In the genomic region with DNA sequence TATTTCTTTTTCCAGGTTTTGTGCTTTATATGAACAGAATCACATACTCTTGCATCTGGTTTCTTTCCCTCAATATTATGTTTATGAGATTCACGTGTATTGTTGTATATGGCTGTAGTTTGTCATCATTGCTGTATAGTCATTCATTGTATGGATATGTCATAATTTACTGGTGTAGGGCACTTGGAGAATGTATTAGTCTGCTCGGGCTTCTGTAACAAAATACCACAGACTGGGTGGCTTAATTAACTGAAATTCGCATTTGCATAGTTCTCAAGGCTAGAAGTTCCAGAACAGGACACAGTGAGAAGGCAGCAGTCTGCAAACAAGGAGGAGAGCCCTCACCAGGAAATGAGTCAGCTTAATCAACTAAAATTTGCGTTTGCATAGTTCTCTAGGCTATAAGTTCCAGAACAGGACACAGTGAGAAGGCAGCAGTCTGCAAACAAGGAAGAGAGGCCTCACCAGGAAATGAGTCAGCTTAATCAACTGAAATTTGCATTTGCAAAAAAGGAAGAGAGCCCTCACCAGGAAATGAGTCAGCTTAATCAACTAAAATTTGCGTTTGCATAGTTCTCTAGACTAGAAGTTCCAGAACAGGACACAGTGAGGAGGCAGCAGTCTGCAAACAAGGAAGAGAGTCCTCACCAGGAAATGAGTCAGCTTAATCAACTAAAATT, we compare ENCODE assay signal across 8 cellular contexts.
DNase-seq lines count a peak whose midpoint lies in the region; ATAC-seq, FAIRE-seq and TF ChIP-seq lines count a peak whose summit lies in the region.
"Not testable (repeated sequence)": the region's sequence is repeated elsewhere in the genome, so short reads cannot be mapped to it uniquely, and the experiment has no call there.

No MANE protein-coding gene starts in this region.

- not testable (repeated sequence) for TF ChIP-seq CTCF in CD14-positive monocyte (IDR thresholded peaks at IDR 0.05); RWPE2 (IDR thresholded peaks at IDR 0.05; ENCODE audit: poor library complexity, severe bottlenecking)

- H3K4me3 ChIP-seq in RWPE2 (ENCODE audit: severe bottlenecking); small intestine (ENCODE audit: low read depth in 1 of 2, low read length in 2 of 2): not testable (repeated sequence)

- peak; percentile 30 for FAIRE-seq in small intestine (lab: Jason Lieb, UNC)

- H3K4me1 Mint-ChIP-seq in CD14-positive monocyte = peaks cover 41% of the 10 kb centered on the region
- H3K4me1 Mint-ChIP-seq in activated CD4-positive, alpha-beta T cell treated with anti-CD3 and anti-CD28 coated beads, Interleukin-2, amount 10 ng/mL, durations not matched to agents 24 days and 14 days = peaks cover 19% of the 10 kb centered on the region
- peaks cover 17% of the 10 kb centered on the region for H3K4me1 Mint-ChIP-seq in activated naive CD8-positive, alpha-beta T cell treated with anti-CD3 and anti-CD28 coated beads, Interleukin-2, amount 10 ng/mL, durations not matched to agents 7 days and 5 days

- peaks cover 24 to 56% (median 43%) of the 10 kb centered on the region in 7 donors for H3K9me3 Mint-ChIP-seq in CD14-positive monocyte
- peaks cover 21% of the 10 kb centered on the region for H3K9me3 Mint-ChIP-seq in activated CD4-positive, alpha-beta T cell treated with anti-CD3 and anti-CD28 coated beads, Interleukin-2, amount 10 ng/mL, durations not matched to agents 24 days and 14 days
- H3K9me3 Mint-ChIP-seq in activated naive CD8-positive, alpha-beta T cell treated with anti-CD3 and anti-CD28 coated beads, Interleukin-2, amount 10 ng/mL, durations not matched to agents 7 days and 5 days = peaks cover 25% of the 10 kb centered on the region

- not testable (repeated sequence) for H3K4me1 ChIP-seq in RWPE2 (ENCODE audit: insufficient read depth, poor library complexity, severe bottlenecking); small intestine (ENCODE audit: control insufficient read depth in 2 of 2, insufficient read depth in 1 of 2, low read depth in 1 of 2, low read length in 1 of 2)

- POLR2A ChIA-PET in activated naive CD8-positive, alpha-beta T cell treated with anti-CD3 and anti-CD28 coated beads, Interleukin-2, amount 10 ng/mL, durations not matched to agents 7 days and 5 days (lab: Charles Lee) = not testable (repeated sequence)

- peak overlapping the region; percentile 85 for H3K27ac ChIP-seq in RWPE2 (ENCODE audit: poor library complexity, severe bottlenecking)
- not testable (repeated sequence) for H3K27ac ChIP-seq in small intestine (ENCODE audit: low read depth in 1 of 2, low read length in 1 of 2)

- H3K9me3 ChIP-seq in RWPE2 (ENCODE audit: severe bottlenecking); small intestine (ENCODE audit: control insufficient read depth, low read depth): not testable (repeated sequence)

- not testable (repeated sequence) for H3K4me3 Mint-ChIP-seq in CD14-positive monocyte; activated CD4-positive, alpha-beta T cell treated with anti-CD3 and anti-CD28 coated beads, Interleukin-2, amount 10 ng/mL, durations not matched to agents 24 days and 14 days
- peak overlapping the region; percentile 21 for H3K4me3 Mint-ChIP-seq in activated naive CD8-positive, alpha-beta T cell treated with anti-CD3 and anti-CD28 coated beads, Interleukin-2, amount 10 ng/mL, durations not matched to agents 7 days and 5 days

- not testable (repeated sequence) for H3K27me3 ChIP-seq in RWPE2 (ENCODE audit: insufficient read depth, poor library complexity, severe bottlenecking); small intestine (ENCODE audit: control insufficient read depth in 2 of 2, insufficient read depth in 2 of 2, low read length in 2 of 2)

- WGBS in small intestine, 3 donors = 59 to 62% (median 59%) methylated on average over 5 of the region's 5 CpGs

- H3K27me3 Mint-ChIP-seq in CD14-positive monocyte (ENCODE audit: low read depth in 3 of 3); activated CD4-positive, alpha-beta T cell treated with anti-CD3 and anti-CD28 coated beads, Interleukin-2, amount 10 ng/mL, durations not matched to agents 24 days and 14 days; activated naive CD8-positive, alpha-beta T cell treated with anti-CD3 and anti-CD28 coated beads, Interleukin-2, amount 10 ng/mL, durations not matched to agents 7 days and 5 days: not testable (repeated sequence)

- not testable (repeated sequence) for DNase-seq in CD14-positive monocyte (ENCODE audit: low spot score); RWPE2 (ENCODE audit: low spot score); activated naive CD8-positive, alpha-beta T cell treated with anti-CD3 and anti-CD28 coated beads, Interleukin-2, amount 10 ng/mL, durations not matched to agents 7 days and 5 days
- DNase-seq in H4 (ENCODE audit: low spot score) (peak; percentile 39), MV-4-11 (lab: John Stamatoyannopoulos, UW) (peak; percentile 97), foreskin melanocyte (peak; percentile 51), small intestine (peak; percentile 31)
- peak; percentile 56 for DNase-seq in activated CD4-positive, alpha-beta T cell treated with anti-CD3 and anti-CD28 coated beads, Interleukin-2, amount 10 ng/mL, durations not matched to agents 24 days and 14 days

- not testable (repeated sequence) for H3K36me3 ChIP-seq in RWPE2 (ENCODE audit: low read depth); small intestine (ENCODE audit: control insufficient read depth in 2 of 2, insufficient read depth in 2 of 2, low read length in 2 of 2)

- not testable (repeated sequence) for ATAC-seq in RWPE2 (ENCODE audit: low read depth); activated naive CD8-positive, alpha-beta T cell treated with anti-CD3 and anti-CD28 coated beads, Interleukin-2, amount 10 ng/mL, durations not matched to agents 7 days and 5 days (ENCODE audit: low read depth)

- H3K36me3 Mint-ChIP-seq in CD14-positive monocyte = not testable (repeated sequence)
- H3K36me3 Mint-ChIP-seq in activated CD4-positive, alpha-beta T cell treated with anti-CD3 and anti-CD28 coated beads, Interleukin-2, amount 10 ng/mL, durations not matched to agents 24 days and 14 days (ENCODE audit: low read depth) = peaks cover 18% of the 10 kb centered on the region
- H3K36me3 Mint-ChIP-seq in activated naive CD8-positive, alpha-beta T cell treated with anti-CD3 and anti-CD28 coated beads, Interleukin-2, amount 10 ng/mL, durations not matched to agents 7 days and 5 days = peaks cover 16% of the 10 kb centered on the region

- peak overlapping the region; percentile 92 to 98 (median 94) for H3K27ac Mint-ChIP-seq in CD14-positive monocyte
- peak overlapping the region; percentile 84 for H3K27ac Mint-ChIP-seq in activated CD4-positive, alpha-beta T cell treated with anti-CD3 and anti-CD28 coated beads, Interleukin-2, amount 10 ng/mL, durations not matched to agents 24 days and 14 days
- peak overlapping the region; percentile 87 for H3K27ac Mint-ChIP-seq in activated naive CD8-positive, alpha-beta T cell treated with anti-CD3 and anti-CD28 coated beads, Interleukin-2, amount 10 ng/mL, durations not matched to agents 7 days and 5 days

- intact Hi-C loops in CD14-positive monocyte (cut with micrococcal nuclease) = loop anchor here in 1 of 2 donors (2.0 to 5.0 kb wide), 3 partner anchors 40 to 315 kb away; no protein-coding TSS in a partner anchor
- intact Hi-C loops in activated CD4-positive, alpha-beta T cell treated with anti-CD3 and anti-CD28 coated beads, Interleukin-2, amount 10 ng/mL, durations not matched to agents 24 days and 14 days (cut with micrococcal nuclease) = not testable (repeated sequence)
